In genomic region chr16:57374067-57374534, GRCh38 we compare ENCODE assay signal across 12 cellular contexts. TPM values are rescaled to one million over a fixed set of nuclear protein-coding genes. Genes with fewer than 3 reads are reported as not detected.
DNase-seq lines count a peak whose midpoint lies in the region; ATAC-seq, FAIRE-seq and TF ChIP-seq lines count a peak whose summit lies in the region.
"Had no signal": no experiment of that assay in that cellular context is flagged by ENCODE, and none has a peak within 500 bp of the region (broad histone marks: within the 10 kb centered on the region; RNA-seq: fewer than 3 reads in every experiment).

No MANE protein-coding gene starts in this region.

- no peak for TF ChIP-seq POLR2A in H1 (IDR thresholded peaks at IDR 0.05; ENCODE audit: control extremely low read depth in 1 of 2, low read depth in 2 of 2, low read length in 2 of 2)

- H3K4me3 Mint-ChIP-seq in neural progenitor cell, result peak overlapping the region; percentile 83
- H3K4me3 Mint-ChIP-seq: CD4-positive, CD25-positive, alpha-beta regulatory T cell had no signal

- intact Hi-C loops in left ventricle myocardium inferior (cut with micrococcal nuclease), result no loop called here
- intact Hi-C loops in Right ventricle myocardium inferior (cut with DNase I), result loop anchor here (5.0 kb wide), 1 partner anchor 33 kb away; no protein-coding TSS in a partner anchor

- H4K20me1 ChIP-seq in H1 (replicated peaks in 1 of 2; ENCODE audit: control insufficient read depth in 1 of 2, insufficient read depth in 2 of 2, low read length in 2 of 2), result no peaks in the 10 kb centered on the region
- no peaks in the 10 kb centered on the region for H4K20me1 ChIP-seq in neural progenitor cell (ENCODE audit: low read depth)

- peaks cover 57% of the 10 kb centered on the region for H3K4me1 ChIP-seq in left ventricle myocardium inferior
- peaks cover 0 to 22% (median 19%) of the 10 kb centered on the region in 4 experiments; a peak in 6 of 7 replicates for H3K4me1 ChIP-seq in H1 (replicated peaks in 1 of 4; ENCODE audit: control insufficient read depth in 3 of 4, insufficient read depth in 4 of 4, low read length in 3 of 4)
- peaks cover 28% of the 10 kb centered on the region for H3K4me1 ChIP-seq in neural progenitor cell

- no peak overlapping the region for H4K91ac ChIP-seq in H1 (replicated peaks; ENCODE audit: insufficient read length, low read length)

- no peak for FAIRE-seq in H1 (lab: Jason Lieb, UNC)
- no peak for FAIRE-seq in urothelium cell line (lab: Jason Lieb, UNC)

- no peak overlapping the region for H2AFZ ChIP-seq in H1 (ENCODE audit: low read length)
- no peak overlapping the region for H2AFZ ChIP-seq in neural progenitor cell (replicated peaks)

- H3K9me3 ChIP-seq in left ventricle myocardium inferior (replicated peaks) (no peaks in the 10 kb centered on the region), H1 (ENCODE audit: insufficient read depth in 2 of 2, low read depth in 1 of 2, low read length in 1 of 2) (no peaks in the 10 kb centered on the region), neural progenitor cell (ENCODE audit: low read depth) (no peaks in the 10 kb centered on the region)
- H3K9me3 ChIP-seq: mucosa of descending colon had no signal

- H3K27ac ChIP-seq in left ventricle myocardium inferior (replicated peaks), result peak overlapping the region; percentile 93
- H3K27ac ChIP-seq in H1 (ENCODE audit: low read depth, low read length), result no peak overlapping the region
- H3K27ac ChIP-seq in neural progenitor cell, result no peak overlapping the region
- H3K27ac ChIP-seq: epithelial cell of prostate had no signal

- H3K4ac ChIP-seq in H1 (replicated peaks; ENCODE audit: insufficient read length, low read depth, low read length), result no peak overlapping the region

- 0 out of 2 replicates have a peak overlapping the region, but pooled peaks have one; percentile 50 for H2BK12ac ChIP-seq in H1 (ENCODE audit: low read depth, low read length)

- no peaks in the 10 kb centered on the region for H3K36me3 ChIP-seq in left ventricle myocardium inferior
- H3K36me3 ChIP-seq in H1 (ENCODE audit: control insufficient read depth in 2 of 4, insufficient read depth in 4 of 4, low read length in 3 of 4), result no peaks in the 10 kb centered on the region
- no peaks in the 10 kb centered on the region for H3K36me3 ChIP-seq in neural progenitor cell

- no peak for ATAC-seq in Right ventricle myocardium inferior
- no peak for ATAC-seq in GM18498 (IDR thresholded peaks at IDR 0.05; ENCODE audit: unreplicated experiment)
- no peak for ATAC-seq in GM21381 (IDR thresholded peaks at IDR 0.05; ENCODE audit: unreplicated experiment)
- ATAC-seq: mucosa of descending colon had no signal

- H2AK5ac ChIP-seq in H1 (ENCODE audit: low read depth, low read length), result no peak overlapping the region

- peak overlapping the region; percentile 10 to 71; a peak in 1 of 4 replicates for H3K4me2 ChIP-seq in H1 (ENCODE audit: insufficient read depth in 1 of 2, low read depth in 2 of 2, low read length in 2 of 2)
- H3K4me2 ChIP-seq in neural progenitor cell, result peak overlapping the region; percentile 7

- no peak overlapping the region for H2BK15ac ChIP-seq in H1 (ENCODE audit: low read length)

- CTCF ChIA-PET in H1 (lab: Charles Lee; ENCODE audit: partially characterized antibody), result interaction anchor here (0.6 to 3.6 kb wide), 7 partner anchors 11 to 72 kb away, joined by 3 to 31 read pairs (median 3); no protein-coding TSS in a partner anchor

- H3K23me2 ChIP-seq in H1 (ENCODE audit: low read depth, low read length), result peaks cover 8% of the 10 kb centered on the region; the same call in 1 of the 2 replicates

- DNase-seq in left ventricle myocardium inferior (no peak), Right ventricle myocardium inferior (ENCODE audit: missing footprints) (no peak), H1 (ENCODE audit: low read depth in 1 of 2, low spot score in 2 of 2) (no peak), neural progenitor cell (ENCODE audit: low spot score) (no peak), urothelium cell line (ENCODE audit: low spot score) (peak; percentile 39), pons (ENCODE audit: low spot score) (no peak)
- DNase-seq: CD4-positive, CD25-positive, alpha-beta regulatory T cell; MM.1S had no signal

- peak overlapping the region; percentile 29; the same call in 1 of the 2 replicates for H4K8ac ChIP-seq in H1 (ENCODE audit: extremely low read depth, insufficient read depth, low read length)

- no peak overlapping the region; the same call in 1 of the 2 replicates for H3K18ac ChIP-seq in H1 (ENCODE audit: extremely low read depth, low read length)

- no peaks in the 10 kb centered on the region; the same call in 1 of the 2 replicates for H3K79me1 ChIP-seq in H1 (ENCODE audit: low read depth, low read length)

- H2BK120ac ChIP-seq in H1 (replicated peaks; ENCODE audit: low read depth, low read length), result peak overlapping the region; percentile 26

- H3K9ac ChIP-seq in H1 (replicated peaks in 1 of 4; ENCODE audit: extremely low read depth in 1 of 4, low read depth in 3 of 4, low read length in 3 of 4) (no peak overlapping the region), neural progenitor cell (no peak overlapping the region)

- WGBS in H1 (ENCODE audit: extremely low coverage in 1 of 2, insufficient coverage in 1 of 2, insufficient read length in 1 of 2, insufficient replicate concordance in 2 of 2, low coverage in 1 of 2, low lambda C conversion rate in 2 of 2, missing lambda C conversion rate in 1 of 2), 2 experiments, result 80% methylated on average over 8 of the region's 9 CpGs; no CpG with 5 or more reads in 1 of the 2 experiments

- no peak for TF ChIP-seq CTCF in left ventricle myocardium inferior (IDR thresholded peaks at IDR 0.05; ENCODE audit: borderline replicate concordance)
- TF ChIP-seq CTCF in H1 (IDR thresholded peaks at IDR 0.05; ENCODE audit: control extremely low read depth in 1 of 3, insufficient read depth in 1 of 3, low read depth in 1 of 3, low read length in 3 of 3), result no peak
- no peak for TF ChIP-seq CTCF in neural progenitor cell (IDR thresholded peaks at IDR 0.05)

- H2BK5ac ChIP-seq in H1 (ENCODE audit: low read depth, low read length), result no peak overlapping the region; the same call in 1 of the 2 replicates

- H3K27ac Mint-ChIP-seq in neural progenitor cell, result peak overlapping the region; percentile 57
- H3K27ac Mint-ChIP-seq: CD4-positive, CD25-positive, alpha-beta regulatory T cell had no signal

- H3K27me3 ChIP-seq in left ventricle myocardium inferior (ENCODE audit: low read depth), result peaks cover 5% of the 10 kb centered on the region
- H3K27me3 ChIP-seq in H1 (replicated peaks in 1 of 4; ENCODE audit: control insufficient read depth in 3 of 4, extremely low read depth in 1 of 4, insufficient read depth in 3 of 4, low read length in 3 of 4), result no peaks in the 10 kb centered on the region
- H3K27me3 ChIP-seq in neural progenitor cell, result no peaks in the 10 kb centered on the region

- peak overlapping the region; percentile 73 for H3K4me3 ChIP-seq in left ventricle myocardium inferior
- H3K4me3 ChIP-seq in H1 (ENCODE audit: extremely low read depth in 1 of 4, insufficient read depth in 2 of 4, low read depth in 3 of 4, low read length in 4 of 4), result no peak overlapping the region
- H3K4me3 ChIP-seq in neural progenitor cell, result no peak overlapping the region
- H3K4me3 ChIP-seq: mucosa of descending colon had no signal

- POLR2A ChIA-PET in H1 (lab: Charles Lee; ENCODE audit: partially characterized antibody), result no interaction called here

- H3K27me3 Mint-ChIP-seq in neural progenitor cell (ENCODE audit: insufficient read depth, low read depth), result peaks cover 8% of the 10 kb centered on the region
- H3K27me3 Mint-ChIP-seq: CD4-positive, CD25-positive, alpha-beta regulatory T cell had no signal

- H3K9me3 Mint-ChIP-seq in neural progenitor cell, result no peaks in the 10 kb centered on the region
- H3K9me3 Mint-ChIP-seq: CD4-positive, CD25-positive, alpha-beta regulatory T cell had no signal

- H3K4me1 Mint-ChIP-seq in neural progenitor cell, result peaks cover 49% of the 10 kb centered on the region

- H3K23ac ChIP-seq in H1 (ENCODE audit: insufficient read length), result no peak overlapping the region

- no peak for TF ChIP-seq EP300 in H1 (IDR thresholded peaks at IDR 0.05; ENCODE audit: borderline replicate concordance in 1 of 2, low read depth in 2 of 2, low read length in 2 of 2)

- H3F3A ChIP-seq in neural progenitor cell (ENCODE audit: low read depth), result peaks cover 2% of the 10 kb centered on the region

- H4K5ac ChIP-seq in H1 (ENCODE audit: insufficient read length, low read depth, low read length), result no peak overlapping the region

- H3K56ac ChIP-seq in H1 (replicated peaks; ENCODE audit: insufficient read length, low read depth, low read length), result no peak overlapping the region

- TF ChIP-seq RAD21 in H1 (IDR thresholded peaks at IDR 0.05 in 1 of 2, conservative IDR thresholded peaks at IDR 0.05 in 1 of 2; ENCODE audit: low read depth in 2 of 2, low read length in 2 of 2), result no peak

- H3K79me2 ChIP-seq in H1 (ENCODE audit: control insufficient read depth in 1 of 2, insufficient read depth in 2 of 2, low read length in 2 of 2) (no peaks in the 10 kb centered on the region), neural progenitor cell (ENCODE audit: low read depth) (no peaks in the 10 kb centered on the region)

- H3K36me3 Mint-ChIP-seq in neural progenitor cell, result peaks cover 2% of the 10 kb centered on the region
- H3K36me3 Mint-ChIP-seq: CD4-positive, CD25-positive, alpha-beta regulatory T cell had no signal

- H3K14ac ChIP-seq in H1 (ENCODE audit: insufficient read length), result no peak overlapping the region

- no peak overlapping the region for H2BK20ac ChIP-seq in H1 (ENCODE audit: low read length)

RNA-seq across cellular contexts. Expression of gene CX3CL1, which starts 1.8 kb away (rescaled TPM):
- total RNA-seq in left ventricle myocardium inferior, result 11.7 TPM
- 15.2 TPM for total RNA-seq in Right ventricle myocardium inferior
- 1.4 and 1.9 TPM in 2 replicates for total RNA-seq in H1 (2021; fragmentation: NEBNext Ultra II Directional; extraction: Animal tissue kit (Norgen Biotek cat#: 25700))
- 3.0 and 3.2 TPM in 2 replicates for polyA plus RNA-seq in H1 (2011; rRNA removed)
- polyA plus RNA-seq in H1 (2011; cell fraction: cytosol; rRNA removed), result 2.0 TPM
- 3.8 TPM for polyA plus RNA-seq in H1 (2011; cell fraction: nucleus; rRNA removed)
- 2.2 to 2.8 TPM (median 2.3 TPM) in 4 replicates for polyA plus RNA-seq in H1 (2012, experiment 1 of 2)
- polyA plus RNA-seq in H1 (2012, experiment 2 of 2), result 2.3 TPM
- 2.8 TPM for polyA plus RNA-seq in H1 (2013, experiment 1 of 2)
- polyA plus RNA-seq in H1 (2013, experiment 2 of 2), result 3.1 TPM
- 2.4 and 2.7 TPM in 2 replicates for polyA minus RNA-seq in H1 (2011; rRNA and poly(A)+ RNA removed)
- polyA minus RNA-seq in H1 (2011; cell fraction: cytosol; rRNA and poly(A)+ RNA removed), result 1.4 TPM
- polyA minus RNA-seq in H1 (2011; cell fraction: nucleus; rRNA and poly(A)+ RNA removed), result 2.6 TPM
- total RNA-seq in neural progenitor cell (ENCODE audit: low replicate concordance), result 0.65 and 0.96 TPM in 2 replicates
- polyA plus RNA-seq: CD4-positive, CD25-positive, alpha-beta regulatory T cell had no signal

RNA-seq across cellular contexts. Expression of gene CCL22, which starts 15.5 kb away (rescaled TPM):
- total RNA-seq in left ventricle myocardium inferior, result not detected
- not detected for total RNA-seq in Right ventricle myocardium inferior
- not detected in 2 replicates for total RNA-seq in H1 (2021; fragmentation: NEBNext Ultra II Directional; extraction: Animal tissue kit (Norgen Biotek cat#: 25700))
- polyA plus RNA-seq in H1 (2011; rRNA removed), result not detected in 2 replicates
- not detected for polyA plus RNA-seq in H1 (2011; cell fraction: cytosol; rRNA removed)
- polyA plus RNA-seq in H1 (2011; cell fraction: nucleus; rRNA removed), result not detected
- not detected in 4 replicates for polyA plus RNA-seq in H1 (2012, experiment 1 of 2)
- 0.07 TPM for polyA plus RNA-seq in H1 (2012, experiment 2 of 2)
- polyA plus RNA-seq in H1 (2013, experiment 1 of 2), result 0.02 TPM
- polyA plus RNA-seq in H1 (2013, experiment 2 of 2), result 0.07 TPM
- polyA minus RNA-seq in H1 (2011; rRNA and poly(A)+ RNA removed), result not detected in 2 replicates
- polyA minus RNA-seq in H1 (2011; cell fraction: cytosol; rRNA and poly(A)+ RNA removed), result not detected
- not detected for polyA minus RNA-seq in H1 (2011; cell fraction: nucleus; rRNA and poly(A)+ RNA removed)
- not detected in 2 replicates for total RNA-seq in neural progenitor cell (ENCODE audit: low replicate concordance)
- total RNA-seq: CD4-positive, CD25-positive, alpha-beta regulatory T cell had no signal
- polyA plus RNA-seq: CD4-positive, CD25-positive, alpha-beta regulatory T cell had no signal

RNA-seq across cellular contexts. Expression of gene CCL17, which starts 30.5 kb away (rescaled TPM):
- total RNA-seq in left ventricle myocardium inferior (not detected), Right ventricle myocardium inferior (not detected), neural progenitor cell (ENCODE audit: low replicate concordance) (not detected in 2 replicates)
- total RNA-seq in H1 (2021; fragmentation: NEBNext Ultra II Directional; extraction: Animal tissue kit (Norgen Biotek cat#: 25700)), result not detected in 2 replicates
- polyA plus RNA-seq in H1 (2011; rRNA removed), result not detected in 2 replicates
- polyA plus RNA-seq in H1 (2011; cell fraction: cytosol; rRNA removed), result not detected
- polyA plus RNA-seq in H1 (2011; cell fraction: nucleus; rRNA removed), result not detected
- polyA plus RNA-seq in H1 (2012, experiment 1 of 2), result 0.38 TPM in 1 of 4 replicates, not detected in the others
- not detected for polyA plus RNA-seq in H1 (2012, experiment 2 of 2)
- polyA plus RNA-seq in H1 (2013, experiment 1 of 2), result not detected
- polyA plus RNA-seq in H1 (2013, experiment 2 of 2), result not detected
- polyA minus RNA-seq in H1 (2011; rRNA and poly(A)+ RNA removed), result not detected in 2 replicates
- not detected for polyA minus RNA-seq in H1 (2011; cell fraction: cytosol; rRNA and poly(A)+ RNA removed)
- polyA minus RNA-seq in H1 (2011; cell fraction: nucleus; rRNA and poly(A)+ RNA removed), result not detected
- total RNA-seq: CD4-positive, CD25-positive, alpha-beta regulatory T cell; mucosa of descending colon had no signal
- polyA plus RNA-seq: CD4-positive, CD25-positive, alpha-beta regulatory T cell had no signal
